1 cellular context compared by ENCODE assay signal in the genomic region with DNA sequence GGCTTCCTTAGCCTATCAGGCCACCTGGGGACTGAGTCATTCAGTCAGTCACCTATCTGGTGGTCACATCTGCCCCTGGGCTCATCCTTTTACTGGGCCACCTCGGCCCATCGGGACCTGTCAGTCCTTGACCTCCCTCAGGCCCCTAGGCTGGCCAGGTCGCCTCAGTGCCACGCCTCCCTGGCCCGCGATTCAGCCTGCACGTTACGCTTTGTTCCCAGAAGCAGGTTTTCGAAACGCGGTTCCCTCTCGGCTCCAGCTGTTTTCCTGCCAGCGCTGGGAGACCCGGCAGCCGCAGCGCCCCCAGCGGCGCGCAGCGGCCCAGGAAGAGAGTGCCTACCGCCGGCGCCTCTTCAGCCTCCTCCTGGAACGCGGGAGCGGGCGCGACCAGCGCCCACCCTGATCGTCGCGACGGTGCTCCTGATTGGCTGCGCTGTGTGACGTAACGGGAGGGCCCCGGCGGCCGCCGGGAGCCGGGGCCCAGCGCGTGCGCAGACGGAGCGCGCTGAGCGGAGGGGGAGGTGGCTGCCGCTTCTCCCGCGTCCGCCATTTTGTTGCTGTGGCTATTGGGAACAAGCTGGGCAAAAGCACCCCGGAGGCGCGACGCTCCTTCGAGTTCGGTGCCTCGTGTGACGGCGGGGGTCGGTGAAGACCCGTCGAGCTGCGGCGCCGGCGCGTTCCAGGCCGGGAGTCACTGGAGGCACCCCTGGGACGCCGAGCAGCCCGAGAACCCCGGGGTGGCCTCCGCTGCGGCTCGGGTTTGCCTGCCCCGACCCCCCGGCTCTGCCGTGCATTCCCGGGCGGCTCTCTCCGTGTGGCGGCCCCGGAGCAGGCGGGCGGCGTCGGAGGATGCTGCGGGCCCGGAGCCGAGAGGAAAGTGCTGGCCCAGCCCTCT.
TF ChIP-seq lines count a peak whose summit lies in the region.

A gene with protein sequence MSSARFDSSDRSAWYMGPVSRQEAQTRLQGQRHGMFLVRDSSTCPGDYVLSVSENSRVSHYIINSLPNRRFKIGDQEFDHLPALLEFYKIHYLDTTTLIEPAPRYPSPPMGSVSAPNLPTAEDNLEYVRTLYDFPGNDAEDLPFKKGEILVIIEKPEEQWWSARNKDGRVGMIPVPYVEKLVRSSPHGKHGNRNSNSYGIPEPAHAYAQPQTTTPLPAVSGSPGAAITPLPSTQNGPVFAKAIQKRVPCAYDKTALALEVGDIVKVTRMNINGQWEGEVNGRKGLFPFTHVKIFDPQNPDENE (plus strand): TSS at position 492 of the 895 bp plus-strand sequence. CDS start 528 bp downstream, outside the sequence.

TF ChIP-seq in K562, 482 proteins besides CTCF, POLR2A, EP300 and RAD21 (continued from another document and continues in another):
- TF ChIP-seq FOXK1 (CRISPR knock-in tag; IDR thresholded peaks at IDR 0.05; ENCODE audit: borderline replicate concordance) (no peak), ZKSCAN8 (CRISPR knock-in tag; IDR thresholded peaks at IDR 0.05) (no peak), RBM17 (IDR thresholded peaks at IDR 0.05; ENCODE audit: borderline replicate concordance, low read depth, low read length) (no peak), EGR1 (conservative IDR thresholded peaks at IDR 0.05) (no peak), ZMIZ1 (IDR thresholded peaks at IDR 0.05; ENCODE audit: low read depth in 2 of 2, low read length in 2 of 2) (peak in 1 of 2 experiments; percentile 90; a peak in 2 of 4 replicates), ELF1 (tag; IDR thresholded peaks at IDR 0.05) (no peak), RREB1 (CRISPR knock-in tag; IDR thresholded peaks at IDR 0.05) (no peak), TOE1 (IDR thresholded peaks at IDR 0.05; ENCODE audit: borderline replicate concordance) (no peak), TOE1 (CRISPR knock-in tag; IDR thresholded peaks at IDR 0.05; ENCODE audit: borderline replicate concordance, low read depth) (peak; percentile 82; the same call in 1 of the 2 replicates), TCF7 (IDR thresholded peaks at IDR 0.05; ENCODE audit: borderline replicate concordance) (no peak), CHD1 (IDR thresholded peaks at IDR 0.05; ENCODE audit: low read length) (no peak), ZNF436 (CRISPR knock-in tag; IDR thresholded peaks at IDR 0.05) (no peak), ATF1 (CRISPR knock-in tag; IDR thresholded peaks at IDR 0.05) (no peak), ATF1 (tag; IDR thresholded peaks at IDR 0.05) (no peak), EWSR1 (IDR thresholded peaks at IDR 0.05; ENCODE audit: borderline replicate concordance, low read depth, partially characterized antibody) (no peak), KDM5B (IDR thresholded peaks at IDR 0.05; ENCODE audit: insufficient replicate concordance, low read depth, low read length) (peak; percentile 90), CBX2 (IDR thresholded peaks at IDR 0.05; ENCODE audit: insufficient read depth, low read length, poor library complexity, severe bottlenecking) (no peak), ZEB2 (IDR thresholded peaks at IDR 0.05) (no peak), ZNF354B (CRISPR knock-in tag; IDR thresholded peaks at IDR 0.05) (no peak), ZNF165 (CRISPR knock-in tag; IDR thresholded peaks at IDR 0.05; ENCODE audit: borderline replicate concordance) (no peak), STAT6 (CRISPR knock-in tag; IDR thresholded peaks at IDR 0.05) (peak; percentile 100), ZNF586 (CRISPR knock-in tag; conservative IDR thresholded peaks at IDR 0.05) (no peak), CSDE1 (IDR thresholded peaks at IDR 0.05) (no peak), SMARCB1 (IDR thresholded peaks at IDR 0.05; ENCODE audit: insufficient read length, low read depth) (peak; percentile 99), SUPT5H (IDR thresholded peaks at IDR 0.05) (no peak)
- TF ChIP-seq, protein P1, sequence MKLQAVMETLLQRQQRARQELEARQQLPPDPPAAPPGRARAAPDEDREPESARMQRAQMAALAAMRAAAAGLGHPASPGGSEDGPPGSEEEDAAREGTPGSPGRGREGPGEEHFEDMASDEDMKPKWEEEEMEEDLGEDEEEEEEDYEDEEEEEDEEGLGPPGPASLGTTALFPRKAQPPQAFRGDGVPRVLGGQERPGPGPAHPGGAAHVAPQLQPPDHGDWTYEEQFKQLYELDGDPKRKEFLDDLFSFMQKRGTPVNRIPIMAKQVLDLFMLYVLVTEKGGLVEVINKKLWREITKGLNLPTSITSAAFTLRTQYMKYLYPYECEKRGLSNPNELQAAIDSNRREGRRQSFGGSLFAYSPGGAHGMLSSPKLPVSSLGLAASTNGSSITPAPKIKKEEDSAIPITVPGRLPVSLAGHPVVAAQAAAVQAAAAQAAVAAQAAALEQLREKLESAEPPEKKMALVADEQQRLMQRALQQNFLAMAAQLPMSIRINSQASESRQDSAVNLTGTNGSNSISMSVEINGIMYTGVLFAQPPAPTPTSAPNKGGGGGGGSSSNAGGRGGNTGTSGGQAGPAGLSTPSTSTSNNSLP (IDR thresholded peaks at IDR 0.05; ENCODE audit: borderline replicate concordance, low read depth, low read length): peak; percentile 91; the same call in 1 of the 2 replicates
- TF ChIP-seq, protein P2, sequence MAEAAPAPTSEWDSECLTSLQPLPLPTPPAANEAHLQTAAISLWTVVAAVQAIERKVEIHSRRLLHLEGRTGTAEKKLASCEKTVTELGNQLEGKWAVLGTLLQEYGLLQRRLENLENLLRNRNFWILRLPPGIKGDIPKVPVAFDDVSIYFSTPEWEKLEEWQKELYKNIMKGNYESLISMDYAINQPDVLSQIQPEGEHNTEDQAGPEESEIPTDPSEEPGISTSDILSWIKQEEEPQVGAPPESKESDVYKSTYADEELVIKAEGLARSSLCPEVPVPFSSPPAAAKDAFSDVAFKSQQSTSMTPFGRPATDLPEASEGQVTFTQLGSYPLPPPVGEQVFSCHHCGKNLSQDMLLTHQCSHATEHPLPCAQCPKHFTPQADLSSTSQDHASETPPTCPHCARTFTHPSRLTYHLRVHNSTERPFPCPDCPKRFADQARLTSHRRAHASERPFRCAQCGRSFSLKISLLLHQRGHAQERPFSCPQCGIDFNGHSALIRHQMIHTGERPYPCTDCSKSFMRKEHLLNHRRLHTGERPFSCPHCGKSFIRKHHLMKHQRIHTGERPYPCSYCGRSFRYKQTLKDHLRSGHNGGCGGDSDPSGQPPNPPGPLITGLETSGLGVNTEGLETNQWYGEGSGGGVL (CRISPR knock-in tag; IDR thresholded peaks at IDR 0.05): no peak
- TF ChIP-seq, protein P3, sequence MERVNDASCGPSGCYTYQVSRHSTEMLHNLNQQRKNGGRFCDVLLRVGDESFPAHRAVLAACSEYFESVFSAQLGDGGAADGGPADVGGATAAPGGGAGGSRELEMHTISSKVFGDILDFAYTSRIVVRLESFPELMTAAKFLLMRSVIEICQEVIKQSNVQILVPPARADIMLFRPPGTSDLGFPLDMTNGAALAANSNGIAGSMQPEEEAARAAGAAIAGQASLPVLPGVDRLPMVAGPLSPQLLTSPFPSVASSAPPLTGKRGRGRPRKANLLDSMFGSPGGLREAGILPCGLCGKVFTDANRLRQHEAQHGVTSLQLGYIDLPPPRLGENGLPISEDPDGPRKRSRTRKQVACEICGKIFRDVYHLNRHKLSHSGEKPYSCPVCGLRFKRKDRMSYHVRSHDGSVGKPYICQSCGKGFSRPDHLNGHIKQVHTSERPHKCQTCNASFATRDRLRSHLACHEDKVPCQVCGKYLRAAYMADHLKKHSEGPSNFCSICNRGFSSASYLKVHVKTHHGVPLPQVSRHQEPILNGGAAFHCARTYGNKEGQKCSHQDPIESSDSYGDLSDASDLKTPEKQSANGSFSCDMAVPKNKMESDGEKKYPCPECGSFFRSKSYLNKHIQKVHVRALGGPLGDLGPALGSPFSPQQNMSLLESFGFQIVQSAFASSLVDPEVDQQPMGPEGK (CRISPR knock-in tag; IDR thresholded peaks at IDR 0.05; ENCODE audit: borderline replicate concordance): no peak
- TF ChIP-seq, protein P4, sequence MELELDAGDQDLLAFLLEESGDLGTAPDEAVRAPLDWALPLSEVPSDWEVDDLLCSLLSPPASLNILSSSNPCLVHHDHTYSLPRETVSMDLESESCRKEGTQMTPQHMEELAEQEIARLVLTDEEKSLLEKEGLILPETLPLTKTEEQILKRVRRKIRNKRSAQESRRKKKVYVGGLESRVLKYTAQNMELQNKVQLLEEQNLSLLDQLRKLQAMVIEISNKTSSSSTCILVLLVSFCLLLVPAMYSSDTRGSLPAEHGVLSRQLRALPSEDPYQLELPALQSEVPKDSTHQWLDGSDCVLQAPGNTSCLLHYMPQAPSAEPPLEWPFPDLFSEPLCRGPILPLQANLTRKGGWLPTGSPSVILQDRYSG (tag; conservative IDR thresholded peaks at IDR 0.05; ENCODE audit: low read depth): no peak
